ENCODE assay signal across 24 cellular contexts in the genomic region with DNA sequence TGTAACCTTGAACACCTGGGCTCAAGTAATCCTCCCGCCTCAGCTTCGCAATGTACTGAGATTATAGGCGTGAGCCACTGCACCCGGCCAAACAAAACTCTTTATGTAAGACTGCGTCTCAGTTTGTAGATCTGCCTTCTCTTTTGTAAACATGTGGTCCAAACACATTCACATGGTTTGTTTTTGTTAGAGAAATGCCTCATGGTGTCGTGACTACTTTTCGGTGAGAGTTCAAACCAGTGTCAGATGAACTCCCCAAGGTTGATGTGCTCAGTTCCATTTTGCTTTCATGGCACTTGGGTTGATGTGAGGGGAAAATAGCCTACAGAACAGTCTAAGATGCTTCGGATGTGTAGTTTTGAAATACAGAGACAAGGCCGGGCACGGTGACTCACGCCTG.
"Had no signal": no experiment of that assay in that cellular context is flagged by ENCODE, and none has a peak within 500 bp of the region (broad histone marks: within the 10 kb centered on the region; RNA-seq: fewer than 3 reads in every experiment).

No MANE protein-coding gene starts in this region.

- H3K9me3 ChIP-seq: colonic mucosa, pancreas, spleen, thyroid gland, upper lobe of left lung had no signal

- DNase-seq: activated CD4-positive, alpha-beta T cell treated with anti-CD3 and anti-CD28 coated beads, Interleukin-2, amount 50 U/mL, for 1 hour; activated CD8-positive, alpha-beta T cell treated with anti-CD3 and anti-CD28 coated beads for 36 hours; activated gamma-delta T cell treated with Interleukin-2 at 50 U/mL for 16 hours; activated T-cell treated with anti-CD3 and anti-CD28 coated beads, Interleukin-2, amount 50 U/mL, for 4 hours; colonic mucosa; effector memory CD4-positive, alpha-beta T cell; glutamatergic neuron; islet precursor cell; left cardiac atrium; left ventricle myocardium superior; naive B cell; nucleus accumbens; pancreas; right cardiac atrium; spleen; stimulated activated naive CD4-positive, alpha-beta T cell treated with Interleukin-2 at 50 U/mL for 16 hours; T-helper 17 cell; T1000; thyroid gland; upper lobe of left lung had no signal

- H3K4me1 ChIP-seq: colonic mucosa, spleen, thyroid gland had no signal

- H3K27me3 ChIP-seq: colonic mucosa, pancreas, spleen, thyroid gland, upper lobe of left lung had no signal

- H3K27ac ChIP-seq: colonic mucosa, pancreas, spleen, thyroid gland, upper lobe of left lung had no signal

- H3K36me3 ChIP-seq: colonic mucosa, pancreas, spleen, thyroid gland, upper lobe of left lung had no signal

- H3K4me3 ChIP-seq: colonic mucosa, pancreas, spleen, thyroid gland, upper lobe of left lung had no signal

- ATAC-seq: activated CD8-positive, alpha-beta T cell treated with anti-CD3 and anti-CD28 coated beads for 36 hours; activated naive CD4-positive, alpha-beta T cell treated with anti-CD3 and anti-CD28 coated beads, Interleukin-2, amount 50 U/mL, for 72 hours; activated T-cell treated with anti-CD3 and anti-CD28 coated beads, Interleukin-2, amount 50 U/mL, for 4 hours; activated T-helper 17 cell treated with anti-CD3 and anti-CD28 coated beads, Interleukin-2, amount 50 U/mL, for 72 hours; left cardiac atrium; left ventricle myocardium superior; pancreas; right cardiac atrium; SK-N-SH treated with all-trans-retinoic acid at 6 μM for 48 hours; T-helper 17 cell; WTC11 had no signal
